ENCODE assay signal across 15 cellular contexts in the genomic region with DNA sequence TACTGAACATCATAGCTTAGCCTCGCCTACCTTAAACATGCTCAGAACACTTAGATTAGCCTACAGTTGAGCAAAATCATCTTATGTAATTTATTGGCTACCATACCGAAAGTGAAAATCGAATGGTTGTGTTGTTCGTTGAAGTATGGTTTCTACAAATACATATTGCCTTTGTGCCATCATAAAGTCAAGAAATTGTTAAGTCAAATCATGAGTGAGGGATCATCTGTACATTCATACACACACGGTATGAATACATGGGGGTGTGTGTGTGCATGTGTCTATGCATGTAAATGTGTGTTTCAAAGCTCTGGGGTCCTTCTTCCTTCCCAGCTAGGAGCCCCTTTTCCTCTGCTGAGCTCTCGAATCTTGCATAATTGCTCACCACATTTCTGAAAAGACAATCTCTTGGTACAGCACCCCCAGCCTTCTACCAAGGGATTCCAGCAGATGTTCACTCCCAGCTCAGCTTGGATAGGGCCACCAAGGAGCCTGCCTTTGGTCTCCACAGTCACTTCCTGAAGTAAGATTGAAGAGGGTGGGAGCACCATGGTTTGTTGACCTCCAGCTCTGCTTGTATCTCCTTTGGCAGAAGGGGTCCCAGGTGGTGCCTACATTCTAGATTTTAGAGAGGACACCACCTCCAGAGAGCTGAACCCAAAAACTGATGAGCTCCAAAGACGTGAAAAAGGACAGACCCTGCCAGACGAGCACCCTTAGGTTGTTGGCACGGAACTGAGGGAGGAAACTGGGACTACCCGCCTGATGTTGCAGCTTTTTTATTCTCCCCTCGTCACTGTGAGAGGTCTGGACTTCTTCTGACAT. TPM values are rescaled to one million over a fixed set of nuclear protein-coding genes. Genes with fewer than 3 reads are reported as not detected.
DNase-seq lines count a peak whose midpoint lies in the region; ATAC-seq and TF ChIP-seq lines count a peak whose summit lies in the region.
"Had no signal": no experiment of that assay in that cellular context is flagged by ENCODE, and none has a peak within 500 bp of the region (broad histone marks: within the 10 kb centered on the region; RNA-seq: fewer than 3 reads in every experiment).

No MANE protein-coding gene starts in this region.

- in situ Hi-C loops in Panc1 (cut with HindIII; ENCODE audit: low pct_unique_long_range_greater_than_20kb, low sequenced_read_pairs): no loop called here

- TF ChIP-seq POLR2A in suprapubic skin (IDR thresholded peaks at IDR 0.05): no peak

- POLR2A ChIA-PET in Panc1 (lab: Charles Lee): no interaction called here

- H3K27ac ChIP-seq in Panc1 (ENCODE audit: low read length) (peak overlapping the region; percentile 77), suprapubic skin (peak overlapping the region; percentile 77)
- H3K27ac ChIP-seq: cardiac muscle cell had no signal

- CTCF ChIA-PET in Panc1 (lab: Charles Lee): interaction anchor here (1.0 kb wide), 1 partner anchor 33 kb away, joined by 7 read pairs; the partner anchor contains the start of gene CYP1B1

- peaks cover 37% of the 10 kb centered on the region for H3K4me1 ChIP-seq in Panc1 (ENCODE audit: control insufficient read depth, insufficient read depth, low read length)
- H3K4me1 ChIP-seq in suprapubic skin: peaks cover 34% of the 10 kb centered on the region
- H3K4me1 ChIP-seq: Peyer's patch had no signal

- H3K4me3 ChIP-seq in Panc1 (ENCODE audit: low read depth in 2 of 2, low read length in 2 of 2) (peak overlapping the region; percentile 8 to 28; a peak in 3 of 4 replicates), suprapubic skin (peak overlapping the region; percentile 12)
- H3K4me3 ChIP-seq: cardiac muscle cell, MG63 had no signal

- H3K27me3 ChIP-seq in Panc1 (ENCODE audit: control insufficient read depth, insufficient read depth, low read length) (no peaks in the 10 kb centered on the region), suprapubic skin (no peaks in the 10 kb centered on the region)
- H3K27me3 ChIP-seq: cardiac muscle cell, MG63, Peyer's patch had no signal

- peak; percentile 37 for ATAC-seq in GM19452 (IDR thresholded peaks at IDR 0.05; ENCODE audit: unreplicated experiment)
- peak; percentile 47 for ATAC-seq in Panc1
- ATAC-seq: activated CD8-positive, alpha-beta T cell treated with anti-CD3 and anti-CD28 coated beads for 36 hours had no signal

- H3K9me3 ChIP-seq in Panc1 (ENCODE audit: control insufficient read depth, insufficient read depth, low read depth, low read length) (no peaks in the 10 kb centered on the region), suprapubic skin (no peaks in the 10 kb centered on the region)
- H3K9me3 ChIP-seq: Peyer's patch had no signal

- DNase-seq in Panc1 (ENCODE audit: low read depth, low spot score): no peak
- DNase-seq in kidney glomerular epithelial cell (lab: John Stamatoyannopoulos, UW): peak; percentile 47
- no peak for DNase-seq in suprapubic skin (ENCODE audit: low spot score in 2 of 2)
- no peak for DNase-seq in DMS53 (lab: John Stamatoyannopoulos, UW)
- DNase-seq in cardiac septum (ENCODE audit: low spot score): no peak
- DNase-seq in amygdala (lab: John Stamatoyannopoulos, UW): no peak
- DNase-seq in activated CD4-positive, alpha-beta T cell treated with anti-CD3 and anti-CD28 coated beads, Interleukin-2, amount 50 U/mL, for 48 hours: no peak
- DNase-seq: activated CD8-positive, alpha-beta T cell treated with anti-CD3 and anti-CD28 coated beads for 36 hours; activated naive CD4-positive, alpha-beta T cell; MG63; NCI-H2171; Peyer's patch; stimulated activated CD4-positive, alpha-beta T cell treated with anti-CD3 and anti-CD28 coated beads, Interleukin-4, amount 100 ng/mL, for 24 hours had no signal

- WGBS in suprapubic skin: 53% methylated on average over 11 of the region's 11 CpGs

- H3K36me3 ChIP-seq in Panc1 (ENCODE audit: control insufficient read depth, insufficient read depth, low read length) (no peaks in the 10 kb centered on the region), suprapubic skin (no peaks in the 10 kb centered on the region)
- H3K36me3 ChIP-seq: cardiac muscle cell, MG63, Peyer's patch had no signal

- TF ChIP-seq EP300 in suprapubic skin (IDR thresholded peaks at IDR 0.05): no peak

- no TSS peak for BruUV-seq in Panc1 (replicated peaks; lab: Mats Ljungman, UMichigan)

- intact Hi-C loops in Panc1 (cut with micrococcal nuclease; ENCODE audit: unreplicated experiment): no loop called here
- intact Hi-C loops in cardiac septum (cut with DNase I): no loop called here

- TF ChIP-seq CTCF in Panc1 (IDR thresholded peaks at IDR 0.05) (no peak), suprapubic skin (IDR thresholded peaks at IDR 0.05) (no peak)

RNA-seq across cellular contexts. Expression of gene CYP1B1, which starts 33.2 kb away (rescaled TPM):
- total RNA-seq in Panc1 (2021; ENCODE audit: unreplicated experiment) (86.7 TPM), suprapubic skin (10 to 100 TPM; 10.7 to 19.6 (median 12.8) TPM), cardiac septum (92.7 TPM)
- 142 TPM for polyA plus RNA-seq in Panc1 (2012; ENCODE audit: insufficient read length)
- total RNA-seq: cardiac muscle cell had no signal
